In genomic region chr9:17462869-17463464, GRCh38 we compare ENCODE assay signal across 1 cellular context.
TF ChIP-seq lines count a peak whose summit lies in the region.

No MANE protein-coding gene starts in this region.

TF ChIP-seq in HCT116, 20 proteins besides CTCF, POLR2A, EP300 and RAD21 (continued from another document):
- TF ChIP-seq, protein P1, sequence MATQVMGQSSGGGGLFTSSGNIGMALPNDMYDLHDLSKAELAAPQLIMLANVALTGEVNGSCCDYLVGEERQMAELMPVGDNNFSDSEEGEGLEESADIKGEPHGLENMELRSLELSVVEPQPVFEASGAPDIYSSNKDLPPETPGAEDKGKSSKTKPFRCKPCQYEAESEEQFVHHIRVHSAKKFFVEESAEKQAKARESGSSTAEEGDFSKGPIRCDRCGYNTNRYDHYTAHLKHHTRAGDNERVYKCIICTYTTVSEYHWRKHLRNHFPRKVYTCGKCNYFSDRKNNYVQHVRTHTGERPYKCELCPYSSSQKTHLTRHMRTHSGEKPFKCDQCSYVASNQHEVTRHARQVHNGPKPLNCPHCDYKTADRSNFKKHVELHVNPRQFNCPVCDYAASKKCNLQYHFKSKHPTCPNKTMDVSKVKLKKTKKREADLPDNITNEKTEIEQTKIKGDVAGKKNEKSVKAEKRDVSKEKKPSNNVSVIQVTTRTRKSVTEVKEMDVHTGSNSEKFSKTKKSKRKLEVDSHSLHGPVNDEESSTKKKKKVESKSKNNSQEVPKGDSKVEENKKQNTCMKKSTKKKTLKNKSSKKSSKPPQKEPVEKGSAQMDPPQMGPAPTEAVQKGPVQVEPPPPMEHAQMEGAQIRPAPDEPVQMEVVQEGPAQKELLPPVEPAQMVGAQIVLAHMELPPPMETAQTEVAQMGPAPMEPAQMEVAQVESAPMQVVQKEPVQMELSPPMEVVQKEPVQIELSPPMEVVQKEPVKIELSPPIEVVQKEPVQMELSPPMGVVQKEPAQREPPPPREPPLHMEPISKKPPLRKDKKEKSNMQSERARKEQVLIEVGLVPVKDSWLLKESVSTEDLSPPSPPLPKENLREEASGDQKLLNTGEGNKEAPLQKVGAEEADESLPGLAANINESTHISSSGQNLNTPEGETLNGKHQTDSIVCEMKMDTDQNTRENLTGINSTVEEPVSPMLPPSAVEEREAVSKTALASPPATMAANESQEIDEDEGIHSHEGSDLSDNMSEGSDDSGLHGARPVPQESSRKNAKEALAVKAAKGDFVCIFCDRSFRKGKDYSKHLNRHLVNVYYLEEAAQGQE (IDR thresholded peaks at IDR 0.05; ENCODE audit: low read depth), result no peak
